8 cellular contexts compared by ENCODE assay signal in genomic region chr2:239400907-239401449, GRCh38. TPM values are rescaled to one million over a fixed set of nuclear protein-coding genes. Genes with fewer than 3 reads are reported as not detected.
A peak's percentile ranks its signal among the peaks of the same experiment; 100 is the strongest.
DNase-seq lines count a peak whose midpoint lies in the region; ATAC-seq, FAIRE-seq and TF ChIP-seq lines count a peak whose summit lies in the region.

Gene HDAC4, minus strand, starts transcription at chr2:239401020. Its CDS starts 48,321 bp downstream, at chr2:239352699.

- peak within 1 kb of the TSS; percentile 86 for H3K4me3 Mint-ChIP-seq in WTC11

- H3K4me1 ChIP-seq in ACC112 (ENCODE audit: control insufficient read depth, insufficient read depth, low read length, unreplicated experiment) (peaks cover 9% of the 10 kb centered on the region), iPS-20b (ENCODE audit: insufficient read depth, low read length) (peaks cover 19% of the 10 kb centered on the region; the same call in 1 of the 2 replicates), skeletal muscle tissue (ENCODE audit: control insufficient read depth in 3 of 3, insufficient read depth in 3 of 3, low read length in 3 of 3) (peaks cover 7 to 26% (median 19%) of the 10 kb centered on the region in 3 donors)

- peaks cover 32% of the 10 kb centered on the region for H3K79me2 ChIP-seq in ACC112 (ENCODE audit: control insufficient read depth, insufficient read depth, low read length, unreplicated experiment)

- peaks cover 5% of the 10 kb centered on the region; the same call in 1 of the 2 replicates for H3K9me3 Mint-ChIP-seq in WTC11

- H3K36me3 ChIP-seq in ACC112 (ENCODE audit: insufficient read depth, low read length) (no peaks in the 10 kb centered on the region), bronchial epithelial cell (ENCODE audit: control insufficient read depth, insufficient read depth, low read length) (no peaks in the 10 kb centered on the region), iPS-20b (ENCODE audit: insufficient read depth, low read depth, low read length) (no peaks in the 10 kb centered on the region), skeletal muscle tissue (ENCODE audit: control insufficient read depth in 3 of 3, insufficient read depth in 3 of 3, low read length in 3 of 3) (no peaks in the 10 kb centered on the region)

- POLR2A ChIA-PET in WTC11 (lab: Charles Lee), result interaction anchor here (0.6 to 1.2 kb wide), 10 partner anchors 9 to 417 kb away, joined by 3 to 7 read pairs (median 4); no protein-coding TSS in a partner anchor

- H3K9me3 ChIP-seq in iPS-20b (ENCODE audit: insufficient read depth, low read depth, low read length), result no peaks in the 10 kb centered on the region
- H3K9me3 ChIP-seq in skeletal muscle tissue (ENCODE audit: control insufficient read depth in 3 of 3, low read length in 3 of 3), result no peaks in the 10 kb centered on the region

- TF ChIP-seq CTCF in WTC11 (IDR thresholded peaks at IDR 0.05) (no peak), bronchial epithelial cell (IDR thresholded peaks at IDR 0.05; ENCODE audit: insufficient read depth, low read length, severe bottlenecking) (no peak)

- H3K27ac ChIP-seq in ACC112 (ENCODE audit: low read depth, low read length) (peak within 1 kb of the TSS; percentile 99), iPS-20b (ENCODE audit: low read length) (peak within 1 kb of the TSS; percentile 83), skeletal muscle tissue (ENCODE audit: low read depth, low read length) (peak within 1 kb of the TSS; percentile 99)

- peak within 1 kb of the TSS; percentile 99 for H3K9ac ChIP-seq in iPS-20b (ENCODE audit: low read depth, low read length)
- peak within 1 kb of the TSS; percentile 97 to 100 (median 100) for H3K9ac ChIP-seq in skeletal muscle tissue (ENCODE audit: low read depth in 1 of 3, low read length in 3 of 3)

- H2AFZ ChIP-seq in ACC112 (ENCODE audit: low read length, unreplicated experiment), result peak within 1 kb of the TSS; percentile 88

- H3K4me3 ChIP-seq in ACC112 (ENCODE audit: low read depth, low read length) (peak within 1 kb of the TSS; percentile 100), bronchial epithelial cell (ENCODE audit: low read depth, low read length) (peak within 1 kb of the TSS; percentile 59), iPS-20b (ENCODE audit: low read length) (peak within 1 kb of the TSS; percentile 88), skeletal muscle tissue (ENCODE audit: low read length in 3 of 3) (peak within 1 kb of the TSS; percentile 83 to 98 (median 89))

- peak; percentile 95 for DNase-seq in NCI-H226
- peak; percentile 98 for DNase-seq in WTC11 (ENCODE audit: low spot score)
- peak; percentile 86 for DNase-seq in bronchial epithelial cell (ENCODE audit: low read depth)

- CTCF ChIA-PET in WTC11 (lab: Charles Lee), result interaction anchor here (0.7 to 1.0 kb wide), 8 partner anchors 39 to 526 kb away, joined by 3 to 7 read pairs (median 6); no protein-coding TSS in a partner anchor

- H3K36me3 Mint-ChIP-seq in WTC11, result no peaks in the 10 kb centered on the region

- H3K27me3 ChIP-seq in ACC112 (ENCODE audit: insufficient read depth, low read length) (no peaks in the 10 kb centered on the region), bronchial epithelial cell (ENCODE audit: control insufficient read depth, insufficient read depth, low read length) (no peaks in the 10 kb centered on the region), iPS-20b (ENCODE audit: insufficient read depth, low read length) (no peaks in the 10 kb centered on the region), skeletal muscle tissue (ENCODE audit: control insufficient read depth in 3 of 3, insufficient read depth in 3 of 3, low read length in 3 of 3) (no peaks in the 10 kb centered on the region)

- ATAC-seq in GM18907 (IDR thresholded peaks at IDR 0.05; ENCODE audit: unreplicated experiment) (peak; percentile 89), HG03196 (IDR thresholded peaks at IDR 0.05; ENCODE audit: unreplicated experiment) (peak; percentile 92), WTC11 (peak; percentile 96)

- H3K4me1 Mint-ChIP-seq in WTC11, result peaks cover 33% of the 10 kb centered on the region

- peaks cover 4% of the 10 kb centered on the region; the same call in 1 of the 2 replicates for H3K27me3 Mint-ChIP-seq in WTC11 (ENCODE audit: low read depth)

- FAIRE-seq in bronchial epithelial cell (lab: Jason Lieb, UNC), result no peak

- peak within 1 kb of the TSS; percentile 94 for H3K27ac Mint-ChIP-seq in WTC11

TF ChIP-seq in WTC11, 78 proteins besides CTCF, POLR2A, EP300 and RAD21:
- TF ChIP-seq ZBTB43 (CRISPR knock-in tag; IDR thresholded peaks at IDR 0.05) (no peak), NFYB (CRISPR knock-in tag; conservative IDR thresholded peaks at IDR 0.05; ENCODE audit: low read depth) (peak; percentile 86)

RNA-seq across cellular contexts. Expression of gene HDAC4, which starts in this region (rescaled TPM):
- total RNA-seq in WTC11 (2021) (35.0 to 44.4 TPM (median 42.3 TPM) in 3 replicates), bronchial epithelial cell (5.3 and 12.0 TPM in 2 replicates), skeletal muscle tissue (23.5 TPM)

Comparison
In these comparisons a context has a peak if more than half of its experiments do, and no peak if none do; other contexts are left out.
1. Peak in every context shown above with its lines: DNase-seq, ATAC-seq, H3K4me3 ChIP-seq and H3K27ac ChIP-seq.